8 cellular contexts compared by ENCODE assay signal in genomic region chr2:215484570-215484969, GRCh38.
"Had no signal": no experiment of that assay in that cellular context is flagged by ENCODE, and none has a peak within 500 bp of the region (broad histone marks: within the 10 kb centered on the region; RNA-seq: fewer than 3 reads in every experiment).

No MANE protein-coding gene starts in this region.

- H3K27ac ChIP-seq: KMS-11 had no signal

- H3K4me2 ChIP-seq: GM23338, KMS-11 had no signal

- H3K4me3 ChIP-seq: GM23338 had no signal

- H3K9me3 Mint-ChIP-seq: GM23338, H9 had no signal

- H3K27ac Mint-ChIP-seq: GM23338, H9 had no signal

- H3K4me3 Mint-ChIP-seq: GM23338, H9 had no signal

- DNase-seq: H9, HCEC 1CT, KBM-7 had no signal

- H2AFZ ChIP-seq: GM23338 had no signal

- H3K9ac ChIP-seq: KMS-11 had no signal

- ATAC-seq: GM23338 had no signal

- FAIRE-seq: H1, H54, HTR-8/SVneo had no signal
